In the genomic region with DNA sequence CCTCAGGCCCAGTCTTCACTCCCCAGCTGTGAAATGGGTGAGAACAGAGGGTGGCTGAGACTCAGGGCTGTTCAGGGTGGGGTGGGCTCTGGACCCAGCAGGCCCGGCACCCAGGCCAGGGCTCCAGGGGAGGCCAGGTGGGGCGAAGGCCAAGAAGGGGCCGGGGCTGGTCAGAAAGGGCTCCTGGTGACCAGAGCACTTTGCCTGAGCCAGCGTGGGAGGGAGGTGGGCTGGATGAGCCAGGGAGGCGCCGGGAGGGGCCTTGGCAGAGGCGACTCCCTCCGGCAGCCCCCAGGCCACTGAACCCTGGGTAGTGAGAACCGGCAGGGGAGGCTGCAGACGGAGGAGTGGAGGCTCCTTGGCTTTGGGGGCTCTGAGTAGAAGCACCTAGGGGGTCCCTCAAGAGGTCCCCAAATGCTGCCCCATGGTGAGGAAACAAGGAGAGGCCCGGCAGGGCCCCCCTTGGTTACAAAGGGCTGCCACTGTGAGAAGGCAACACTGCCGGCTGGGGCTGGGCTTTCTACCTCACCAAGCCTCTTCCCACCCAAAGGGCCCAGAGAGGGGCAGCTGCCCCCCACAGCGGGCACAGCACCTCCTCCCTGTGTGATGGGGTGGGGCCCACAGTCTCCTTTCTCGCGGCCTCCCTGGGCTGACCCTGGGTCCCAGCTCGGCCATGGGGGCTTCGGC, we compare ENCODE assay signal across 18 cellular contexts. TPM values are rescaled to one million over a fixed set of nuclear protein-coding genes. Genes with fewer than 3 reads are reported as not detected.
DNase-seq lines count a peak whose midpoint lies in the region; ATAC-seq and TF ChIP-seq lines count a peak whose summit lies in the region.
"Had no signal": no experiment of that assay in that cellular context is flagged by ENCODE, and none has a peak within 500 bp of the region (broad histone marks: within the 10 kb centered on the region; RNA-seq: fewer than 3 reads in every experiment).

No MANE protein-coding gene starts in this region.

- WGBS in esophagus squamous epithelium, 2 donors: 40 to 74% methylated on average over 7 to 12 of the region's 17 CpGs
- 67 to 79% methylated on average over 6 to 17 of the region's 17 CpGs for WGBS in testis, 2 donors

- H3K4me3 ChIP-seq in RWPE2 (ENCODE audit: severe bottlenecking): no peak overlapping the region
- H3K4me3 ChIP-seq in esophagus squamous epithelium: peak overlapping the region in 3 of 4 donors; percentile 23 to 33 (median 28)
- H3K4me3 ChIP-seq in mucosa of rectum (ENCODE audit: low read length in 2 of 2): no peak overlapping the region
- no peak overlapping the region for H3K4me3 ChIP-seq in testis

- intact Hi-C loops in esophagus squamous epithelium (cut with DNase I): no loop called here
- intact Hi-C loops in testis (cut with DNase I; ENCODE audit: low total_unique reads): no loop called here

- H3K36me3 ChIP-seq in RWPE2 (ENCODE audit: low read depth) (no peaks in the 10 kb centered on the region), esophagus squamous epithelium (no peaks in the 10 kb centered on the region), mucosa of rectum (ENCODE audit: control insufficient read depth in 2 of 2, insufficient read depth in 2 of 2, low read length in 2 of 2) (no peaks in the 10 kb centered on the region), testis (ENCODE audit: low read depth, missing control alignments) (no peaks in the 10 kb centered on the region)

- TF ChIP-seq POLR2A in esophagus squamous epithelium (IDR thresholded peaks at IDR 0.05) (no peak), testis (IDR thresholded peaks at IDR 0.05) (no peak)

- DNase-seq in RWPE2 (ENCODE audit: low spot score): no peak
- DNase-seq in esophagus squamous epithelium (lab: John Stamatoyannopoulos, UW): no peak
- DNase-seq in testis: no peak
- no peak for DNase-seq in SW 1271 (lab: John Stamatoyannopoulos, UW)
- DNase-seq: activated naive CD4-positive, alpha-beta T cell treated with anti-CD3 and anti-CD28 coated beads for 36 hours; effector CD4-positive, alpha-beta T cell; HFFc6; NCI-H1048; NCI-H2171; RPMI8226 had no signal

- H3K9ac ChIP-seq in mucosa of rectum (ENCODE audit: low read depth in 1 of 2, low read length in 2 of 2): peak overlapping the region in 1 of 2 donors; percentile 33

- H3K4me1 ChIP-seq in RWPE2 (ENCODE audit: insufficient read depth, poor library complexity, severe bottlenecking) (peaks cover 25% of the 10 kb centered on the region), esophagus squamous epithelium (peaks cover 61 to 96% (median 65%) of the 10 kb centered on the region in 3 donors), mucosa of rectum (ENCODE audit: control insufficient read depth in 2 of 2, insufficient read depth in 2 of 2, low read length in 2 of 2) (peaks cover 6 to 14% of the 10 kb centered on the region in 2 donors), testis (peaks cover 6% of the 10 kb centered on the region)

- TF ChIP-seq CTCF in RWPE2 (IDR thresholded peaks at IDR 0.05; ENCODE audit: poor library complexity, severe bottlenecking): no peak
- TF ChIP-seq CTCF in esophagus squamous epithelium (IDR thresholded peaks at IDR 0.05): no peak
- TF ChIP-seq CTCF in testis (IDR thresholded peaks at IDR 0.05): no peak

- ATAC-seq in RWPE2 (ENCODE audit: low read depth) (no peak), HG03045 (IDR thresholded peaks at IDR 0.05; ENCODE audit: unreplicated experiment) (no peak), HG03460 (IDR thresholded peaks at IDR 0.05; ENCODE audit: unreplicated experiment) (no peak)
- ATAC-seq: T-helper 17 cell had no signal

- no peaks in the 10 kb centered on the region for H3K27me3 ChIP-seq in RWPE2 (ENCODE audit: insufficient read depth, poor library complexity, severe bottlenecking)
- peaks cover 0 to 23% (median 0%) of the 10 kb centered on the region in 4 donors for H3K27me3 ChIP-seq in esophagus squamous epithelium
- H3K27me3 ChIP-seq in mucosa of rectum (ENCODE audit: control insufficient read depth in 2 of 2, insufficient read depth in 2 of 2, low read length in 2 of 2): peaks cover 0 to 5% of the 10 kb centered on the region in 2 donors
- no peaks in the 10 kb centered on the region for H3K27me3 ChIP-seq in testis

- H3K9me3 ChIP-seq in RWPE2 (ENCODE audit: severe bottlenecking) (no peaks in the 10 kb centered on the region), esophagus squamous epithelium (no peaks in the 10 kb centered on the region), mucosa of rectum (ENCODE audit: control insufficient read depth in 2 of 2, low read length in 2 of 2) (no peaks in the 10 kb centered on the region), testis (no peaks in the 10 kb centered on the region)

- H3K27ac ChIP-seq in RWPE2 (ENCODE audit: poor library complexity, severe bottlenecking) (peak overlapping the region; percentile 93), esophagus squamous epithelium (peak overlapping the region; percentile 84 to 91 (median 87)), mucosa of rectum (ENCODE audit: low read depth in 2 of 2, low read length in 2 of 2) (peak overlapping the region; percentile 58 to 63), testis (peak overlapping the region; percentile 18 to 64)
- H3K27ac ChIP-seq: C4-2B had no signal

RNA-seq across cellular contexts. Expression of gene PRR33, which starts 17.1 kb away (rescaled TPM):
- total RNA-seq in esophagus squamous epithelium: not detected
- total RNA-seq in testis: under 1 TPM in 1 of 2 donors, not detected in 1; 0.06 TPM
- polyA plus RNA-seq in testis (ENCODE audit: insufficient read depth, low read depth, low replicate concordance): not detected
- total RNA-seq: HFFc6, lung microvascular endothelial cell, T-helper 17 cell had no signal
- polyA plus RNA-seq: neural cell had no signal

RNA-seq across cellular contexts. Expression of gene LSP1, which starts 21.7 kb away (rescaled TPM):
- total RNA-seq in esophagus squamous epithelium (10 to 100 TPM; 23.3 to 75.9 (median 46.4) TPM), testis (10 to 100 TPM; 13.0 to 19.9 TPM)
- polyA plus RNA-seq in testis (ENCODE audit: insufficient read depth, low read depth, low replicate concordance): 50.1 TPM
- total RNA-seq: lung microvascular endothelial cell had no signal
- polyA plus RNA-seq: neural cell had no signal

RNA-seq across cellular contexts. Expression of gene TNNI2, which starts 35.8 kb away (rescaled TPM):
- total RNA-seq in esophagus squamous epithelium: 10 to 100 TPM in 3 of 4 donors, not detected in 1; 14.7 to 23.8 (median 15.0) TPM
- not detected for total RNA-seq in testis
- polyA plus RNA-seq in testis (ENCODE audit: insufficient read depth, low read depth, low replicate concordance): 8.6 TPM
- total RNA-seq: activated naive CD4-positive, alpha-beta T cell treated with anti-CD3 and anti-CD28 coated beads for 36 hours; HFFc6; lung microvascular endothelial cell; T-helper 17 cell had no signal
- polyA plus RNA-seq: neural cell had no signal

RNA-seq across cellular contexts. Expression of gene SYT8, which starts 39.8 kb away (rescaled TPM):
- 100 to 1,000 TPM in 1 of 4 donors, 10 to 100 TPM in 3; 28.7 to 110 (median 69.3) TPM for total RNA-seq in esophagus squamous epithelium
- 1 to 10 TPM; 1.7 to 2.7 TPM for total RNA-seq in testis
- polyA plus RNA-seq in testis (ENCODE audit: insufficient read depth, low read depth, low replicate concordance): 0.98 TPM
- total RNA-seq: activated B cell treated with CpG ODN at 0.5 μM for 24 hours; activated naive CD4-positive, alpha-beta T cell treated with anti-CD3 and anti-CD28 coated beads for 36 hours; HFFc6; lung microvascular endothelial cell; T-helper 17 cell had no signal
- polyA plus RNA-seq: neural cell had no signal

RNA-seq across cellular contexts. Expression of gene TNNT3, which starts 45.0 kb away (rescaled TPM):
- 1 to 10 TPM in 2 of 4 donors, under 1 TPM in 1, not detected in 1; 0.76 to 3.1 (median 1.6) TPM for total RNA-seq in esophagus squamous epithelium
- 10 to 100 TPM in 1 of 2 donors, 1 to 10 TPM in 1; 8.1 to 13.1 TPM for total RNA-seq in testis
- polyA plus RNA-seq in testis (ENCODE audit: insufficient read depth, low read depth, low replicate concordance): 16.1 TPM
- total RNA-seq: HFFc6, lung microvascular endothelial cell had no signal
- polyA plus RNA-seq: neural cell had no signal

Comparison
In these comparisons a context has a peak if more than half of its experiments do, and no peak if none do; other contexts are left out.
1. H3K27ac ChIP-seq: peak in every context shown above with its lines; median percentile 93 in RWPE2; 87 in esophagus squamous epithelium; 60 in mucosa of rectum; 41 in testis.
2. H3K4me3 ChIP-seq: peak in esophagus squamous epithelium (3 of 4); none in RWPE2 (single experiment), mucosa of rectum (0 of 2) and testis (0 of 2).